23 cellular contexts compared by ENCODE assay signal in the genomic region with DNA sequence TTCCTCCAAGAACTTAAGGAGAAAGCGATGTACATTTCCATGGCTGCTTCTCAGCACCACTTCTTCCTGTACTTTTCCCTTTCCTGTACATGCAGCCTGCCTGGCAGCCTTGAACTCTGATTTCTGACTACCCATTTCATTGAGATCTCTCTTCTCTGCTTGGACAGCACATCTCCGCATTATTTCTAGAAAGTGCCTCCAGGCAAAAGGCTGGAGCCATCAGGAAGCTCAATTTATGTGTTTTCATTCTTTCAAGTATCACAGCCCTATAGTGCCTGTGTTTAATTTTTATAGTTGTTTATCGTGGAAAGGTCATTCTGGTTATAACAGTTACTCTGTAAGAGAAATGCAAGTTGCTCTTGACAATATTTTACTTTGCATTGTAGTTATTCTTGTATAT.
"Had no signal": no experiment of that assay in that cellular context is flagged by ENCODE, and none has a peak within 500 bp of the region (broad histone marks: within the 10 kb centered on the region; RNA-seq: fewer than 3 reads in every experiment).

No MANE protein-coding gene starts in this region.

- H3K4me1 ChIP-seq: esophagus muscularis mucosa, psoas muscle, right lobe of liver, suprapubic skin, thyroid gland, upper lobe of right lung, vagina had no signal

- FAIRE-seq: endometrium had no signal

- H3K4me1 Mint-ChIP-seq: naive thymus-derived CD4-positive, alpha-beta T cell; nephron progenitor cell; stimulated activated effector memory CD8-positive, alpha-beta T cell treated with anti-CD3 and anti-CD28 coated beads, Interleukin-12 subunit alpha, Interleukin-12 subunit beta, amount 100 ng/mL, for 72 hours had no signal

- DNase-seq: effector memory CD4-positive, alpha-beta T cell; foreskin fibroblast; heart left ventricle; hippocampal formation; left colon; left ventricle myocardium superior; naive thymus-derived CD4-positive, alpha-beta T cell; nephron progenitor cell; psoas muscle; retina; right lobe of liver; stimulated activated CD4-positive, alpha-beta T cell treated with anti-CD3 and anti-CD28 coated beads, Interleukin-4, amount 100 ng/mL, for 1 hour; stimulated activated CD8-positive, alpha-beta memory T cell treated with anti-CD3 and anti-CD28 coated beads, Interleukin-4, amount 100 ng/mL, for 48 hours; stimulated activated naive CD8-positive, alpha-beta T cell treated with anti-CD3 and anti-CD28 coated beads, Interleukin-15, Interleukin-2, amounts not matched to agents 100 U/mL and 50 U/mL, for 24 hours; thyroid gland; upper lobe of right lung had no signal

- H3K27me3 ChIP-seq: esophagus muscularis mucosa, heart left ventricle, right lobe of liver, suprapubic skin, thyroid gland, upper lobe of right lung, vagina had no signal

- H3K27me3 Mint-ChIP-seq: naive thymus-derived CD4-positive, alpha-beta T cell had no signal

- H3K36me3 Mint-ChIP-seq: naive thymus-derived CD4-positive, alpha-beta T cell; stimulated activated effector memory CD8-positive, alpha-beta T cell treated with anti-CD3 and anti-CD28 coated beads, Interleukin-12 subunit alpha, Interleukin-12 subunit beta, amount 100 ng/mL, for 72 hours had no signal

- H3K9me3 ChIP-seq: esophagus muscularis mucosa, psoas muscle, right lobe of liver, suprapubic skin, thyroid gland, upper lobe of right lung, vagina had no signal

- H3K36me3 ChIP-seq: esophagus muscularis mucosa, heart left ventricle, right lobe of liver, suprapubic skin, thyroid gland, upper lobe of right lung, vagina had no signal

- ATAC-seq: heart left ventricle; left colon; left ventricle myocardium superior; naive thymus-derived CD4-positive, alpha-beta T cell; psoas muscle; right lobe of liver; stimulated activated effector memory CD8-positive, alpha-beta T cell treated with anti-CD3 and anti-CD28 coated beads, Interleukin-12 subunit alpha, Interleukin-12 subunit beta, amount 100 ng/mL, for 72 hours; stimulated activated naive CD8-positive, alpha-beta T cell treated with anti-CD3 and anti-CD28 coated beads, Interleukin-15, Interleukin-2, amounts not matched to agents 100 U/mL and 50 U/mL, for 24 hours; upper lobe of right lung had no signal

- H3K4me3 ChIP-seq: esophagus muscularis mucosa, heart left ventricle, lung, psoas muscle, right lobe of liver, suprapubic skin, thyroid gland, upper lobe of right lung, vagina had no signal

- H3K27ac Mint-ChIP-seq: naive thymus-derived CD4-positive, alpha-beta T cell; nephron progenitor cell; stimulated activated effector memory CD8-positive, alpha-beta T cell treated with anti-CD3 and anti-CD28 coated beads, Interleukin-12 subunit alpha, Interleukin-12 subunit beta, amount 100 ng/mL, for 72 hours had no signal

- H3K4me3 Mint-ChIP-seq: naive thymus-derived CD4-positive, alpha-beta T cell; nephron progenitor cell; stimulated activated effector memory CD8-positive, alpha-beta T cell treated with anti-CD3 and anti-CD28 coated beads, Interleukin-12 subunit alpha, Interleukin-12 subunit beta, amount 100 ng/mL, for 72 hours had no signal

- H3K27ac ChIP-seq: epithelial cell of prostate, esophagus muscularis mucosa, heart left ventricle, psoas muscle, right lobe of liver, suprapubic skin, thyroid gland, upper lobe of right lung, vagina had no signal
